Comparison of ENCODE assay signal across 25 cellular contexts in the genomic region with DNA sequence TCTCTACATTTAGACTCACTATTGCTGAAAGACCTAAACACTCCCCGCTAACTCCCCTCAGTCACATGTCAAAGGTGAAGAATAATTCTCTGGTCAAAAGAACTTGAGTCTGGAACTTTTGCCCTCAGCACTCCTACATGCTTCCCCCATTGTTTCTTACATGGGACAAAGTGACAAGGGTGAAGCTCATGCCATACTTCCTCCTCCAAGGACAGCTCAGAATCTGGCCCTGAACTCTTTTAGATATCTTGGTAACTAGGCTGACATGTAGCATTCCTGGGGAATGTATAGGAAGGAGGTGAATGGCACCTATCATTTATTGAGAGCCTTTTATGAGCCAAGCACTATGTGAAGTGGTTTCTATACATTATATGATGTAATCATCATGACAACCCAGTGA.
"Had no signal": no experiment of that assay in that cellular context is flagged by ENCODE, and none has a peak within 500 bp of the region (broad histone marks: within the 10 kb centered on the region; RNA-seq: fewer than 3 reads in every experiment).

No MANE protein-coding gene starts in this region.

- H3K9me3 ChIP-seq: colonic mucosa, esophagus squamous epithelium, gastrocnemius medialis, left lung, lower lobe of right lung had no signal

- H3K27ac ChIP-seq: colonic mucosa, epithelial cell of prostate, esophagus squamous epithelium, heart right ventricle, left lung, lower lobe of right lung had no signal

- H3K4me1 Mint-ChIP-seq: endodermal cell had no signal

- H3K4me1 ChIP-seq: lower lobe of right lung had no signal

- H3K4me3 ChIP-seq: colonic mucosa, esophagus squamous epithelium, gastrocnemius medialis, heart right ventricle, left lung, lower lobe of right lung had no signal

- H3K27me3 ChIP-seq: colonic mucosa, esophagus squamous epithelium, gastrocnemius medialis, heart right ventricle, left lung had no signal

- H3K27me3 Mint-ChIP-seq: dendritic cell treated with granulocyte-macrophage colony-stimulating factor and Interleukin-4, amounts not matched to agents 40 ng/mL and 50 ng/mL, for 4 days had no signal

- DNase-seq: cerebellar nuclear complex; colonic mucosa; cortex of kidney; effector CD8-positive, alpha-beta T cell; effector memory CD8-positive, alpha-beta T cell; endodermal cell; erythroblast; esophagus squamous epithelium; foreskin fibroblast; foreskin melanocyte; gastrocnemius medialis; glutamatergic neuron; head of caudate nucleus; heart right ventricle; hippocampal formation; kidney; kidney glomerular epithelial cell; left lung; left ventricle myocardium superior; lower lobe of right lung; mesenchymal stem cell; midbrain had no signal

- H3K36me3 ChIP-seq: colonic mucosa had no signal

- H3K4me3 Mint-ChIP-seq: dendritic cell treated with granulocyte-macrophage colony-stimulating factor and Interleukin-4, amounts not matched to agents 40 ng/mL and 50 ng/mL, for 4 days; effector memory CD8-positive, alpha-beta T cell; endodermal cell had no signal

- ATAC-seq: effector memory CD8-positive, alpha-beta T cell; gastrocnemius medialis; heart right ventricle; left lung; left ventricle myocardium superior; lower lobe of right lung had no signal

- FAIRE-seq: endometrium, kidney had no signal

- H3K27ac Mint-ChIP-seq: dendritic cell treated with granulocyte-macrophage colony-stimulating factor and Interleukin-4, amounts not matched to agents 40 ng/mL and 50 ng/mL, for 4 days; effector memory CD8-positive, alpha-beta T cell; endodermal cell had no signal
